ENCODE assay signal across 23 cellular contexts in genomic region chr11:41382927-41383326, GRCh38.
A peak's percentile ranks its signal among the peaks of the same experiment; 100 is the strongest.
DNase-seq lines count a peak whose midpoint lies in the region; ATAC-seq and TF ChIP-seq lines count a peak whose summit lies in the region.
"Had no signal": no experiment of that assay in that cellular context is flagged by ENCODE, and none has a peak within 500 bp of the region (broad histone marks: within the 10 kb centered on the region; RNA-seq: fewer than 3 reads in every experiment).

No MANE protein-coding gene starts in this region.

- peaks cover 41% of the 10 kb centered on the region for H3K4me1 Mint-ChIP-seq in neural crest cell
- H3K4me1 Mint-ChIP-seq: naive B cell had no signal

- CTCF ChIA-PET in OCI-LY7 (lab: Charles Lee; ENCODE audit: unreplicated experiment) = no interaction called here

- H4K20me1 ChIP-seq in OCI-LY7 (ENCODE audit: insufficient read depth, low read length) = no peaks in the 10 kb centered on the region; the same call in 1 of the 2 replicates

- no peaks in the 10 kb centered on the region for H3K9me2 ChIP-seq in OCI-LY7 (ENCODE audit: insufficient read depth, low read length)

- no peak for TF ChIP-seq CTCF in astrocyte of the cerebellum (IDR thresholded peaks at IDR 0.05; ENCODE audit: low read depth, low read length, missing control alignments)
- TF ChIP-seq CTCF in foreskin keratinocyte (conservative IDR thresholded peaks at IDR 0.05) = no peak
- TF ChIP-seq CTCF in neural crest cell (conservative IDR thresholded peaks at IDR 0.05) = no peak
- no peak for TF ChIP-seq CTCF in OCI-LY7 (conservative IDR thresholded peaks at IDR 0.05; ENCODE audit: low read length)

- no peak overlapping the region for H3K4me2 ChIP-seq in OCI-LY7 (ENCODE audit: low read length)

- H3K79me2 ChIP-seq in OCI-LY7 (ENCODE audit: insufficient read depth, low read depth, low read length) = no peaks in the 10 kb centered on the region
- H3K79me2 ChIP-seq: parathyroid adenoma had no signal

- H3K27me3 ChIP-seq in foreskin keratinocyte = no peaks in the 10 kb centered on the region

- peak overlapping the region; percentile 20 for H3K4me3 Mint-ChIP-seq in neural crest cell
- H3K4me3 Mint-ChIP-seq: activated naive CD8-positive, alpha-beta T cell; dendritic cell treated with granulocyte-macrophage colony-stimulating factor and Interleukin-4, amounts not matched to agents 40 ng/mL and 50 ng/mL, for 4 days; naive B cell had no signal

- no TSS peak for BruUV-seq in OCI-LY7 (replicated peaks; lab: Mats Ljungman, UMichigan)

- DNase-seq in M059J (ENCODE audit: low read depth) (peak; percentile 26), astrocyte of the cerebellum (ENCODE audit: low read depth) (peak; percentile 13), foreskin keratinocyte (peak; percentile 22 to 79), neural crest cell (ENCODE audit: low read depth, low spot score) (no peak), NCI-H2029 (lab: John Stamatoyannopoulos, UW) (no peak), medulla oblongata (ENCODE audit: extremely low spot score) (no peak), OCI-LY7 (ENCODE audit: low spot score) (no peak)
- DNase-seq: activated CD4-positive, alpha-beta T cell treated with anti-CD3 and anti-CD28 coated beads, Interleukin-2, amount 50 U/mL, for 4 hours; activated CD8-positive, alpha-beta memory T cell treated with anti-CD3 and anti-CD28 coated beads, Interleukin-2, amount 50 U/mL, for 4 hours; Calu3; GM23248; naive B cell; NCI-H1417; NCI-H446; NK-92 treated with Interleukin-12 subunit alpha and Interleukin-12 subunit beta, amount 100 ng/mL, for 24 hours; T-helper 2 cell had no signal

- H2AFZ ChIP-seq in OCI-LY7 (ENCODE audit: low read length) = no peak overlapping the region
- H2AFZ ChIP-seq: GM23248, parathyroid adenoma had no signal

- no peak overlapping the region for H3K4me3 ChIP-seq in astrocyte of the cerebellum (ENCODE audit: low read depth, low read length)
- no peak overlapping the region for H3K4me3 ChIP-seq in OCI-LY7 (ENCODE audit: low read depth, low read length, poor library complexity, severe bottlenecking)
- H3K4me3 ChIP-seq: GM23248, SK-N-MC had no signal

- no peaks in the 10 kb centered on the region for H3K36me3 ChIP-seq in OCI-LY7 (ENCODE audit: insufficient read depth, low read length)

- no peaks in the 10 kb centered on the region for H3K9me3 ChIP-seq in OCI-LY7 (ENCODE audit: low read length)

- H3K36me3 Mint-ChIP-seq in neural crest cell (ENCODE audit: low read depth) = no peaks in the 10 kb centered on the region
- H3K36me3 Mint-ChIP-seq: activated naive CD8-positive, alpha-beta T cell; naive B cell had no signal

- intact Hi-C loops in OCI-LY7 (cut with micrococcal nuclease; ENCODE audit: unreplicated experiment) = no loop called here

- POLR2A ChIA-PET in OCI-LY7 (lab: Charles Lee) = no interaction called here

- no peak overlapping the region for H3K27ac ChIP-seq in foreskin keratinocyte
- H3K27ac ChIP-seq in OCI-LY7 (ENCODE audit: low read depth, low read length, poor library complexity, severe bottlenecking) = no peak overlapping the region
- H3K27ac ChIP-seq: C4-2B, GM23248, parathyroid adenoma, SK-N-MC had no signal

- peak; percentile 61 for ATAC-seq in foreskin keratinocyte
- no peak for ATAC-seq in activated CD4-positive, CD25-positive, alpha-beta regulatory T cell treated with anti-CD3 and anti-CD28 coated beads, Interleukin-2, amount 50 U/mL, for 24 hours

- in situ Hi-C loops in astrocyte of the cerebellum (cut with HindIII; ENCODE audit: low sequenced_read_pairs) = no loop called here

- peak overlapping the region; percentile 1 for H3K27ac Mint-ChIP-seq in neural crest cell (ENCODE audit: unreplicated experiment)
- H3K27ac Mint-ChIP-seq: activated naive CD8-positive, alpha-beta T cell; activated T-helper 2 cell treated with anti-CD3 and anti-CD28 coated beads, Interferon-gamma antibody, Interleukin-2, Interleukin-4, amounts not matched to agents 10 μg/mL and 5 μg/mL and 100 μg/mL, durations not matched to agents 14 hours and 24 hours and 36 hours; dendritic cell treated with granulocyte-macrophage colony-stimulating factor and Interleukin-4, amounts not matched to agents 40 ng/mL and 50 ng/mL, for 4 days; naive B cell had no signal

- H3K27me3 Mint-ChIP-seq in neural crest cell (ENCODE audit: low read depth) = no peaks in the 10 kb centered on the region
- H3K27me3 Mint-ChIP-seq: activated naive CD8-positive, alpha-beta T cell; dendritic cell treated with granulocyte-macrophage colony-stimulating factor and Interleukin-4, amounts not matched to agents 40 ng/mL and 50 ng/mL, for 4 days; naive B cell had no signal

- H3K9me3 Mint-ChIP-seq in neural crest cell = peaks cover 2% of the 10 kb centered on the region
- H3K9me3 Mint-ChIP-seq: dendritic cell treated with granulocyte-macrophage colony-stimulating factor and Interleukin-4, amounts not matched to agents 40 ng/mL and 50 ng/mL, for 4 days had no signal

- H3K4me1 ChIP-seq in foreskin keratinocyte (no peaks in the 10 kb centered on the region), OCI-LY7 (ENCODE audit: insufficient read depth, low read length, poor library complexity, severe bottlenecking) (no peaks in the 10 kb centered on the region)
- H3K4me1 ChIP-seq: parathyroid adenoma had no signal

Comparison
In these comparisons a context has a peak if more than half of its experiments do, and no peak if none do; other contexts are left out.
1. DNase-seq: peak in M059J (single experiment), astrocyte of the cerebellum (single experiment) and foreskin keratinocyte (2 of 2); none in neural crest cell (single experiment), NCI-H2029 (single experiment), medulla oblongata (single experiment) and OCI-LY7 (single experiment).